In the genomic region with DNA sequence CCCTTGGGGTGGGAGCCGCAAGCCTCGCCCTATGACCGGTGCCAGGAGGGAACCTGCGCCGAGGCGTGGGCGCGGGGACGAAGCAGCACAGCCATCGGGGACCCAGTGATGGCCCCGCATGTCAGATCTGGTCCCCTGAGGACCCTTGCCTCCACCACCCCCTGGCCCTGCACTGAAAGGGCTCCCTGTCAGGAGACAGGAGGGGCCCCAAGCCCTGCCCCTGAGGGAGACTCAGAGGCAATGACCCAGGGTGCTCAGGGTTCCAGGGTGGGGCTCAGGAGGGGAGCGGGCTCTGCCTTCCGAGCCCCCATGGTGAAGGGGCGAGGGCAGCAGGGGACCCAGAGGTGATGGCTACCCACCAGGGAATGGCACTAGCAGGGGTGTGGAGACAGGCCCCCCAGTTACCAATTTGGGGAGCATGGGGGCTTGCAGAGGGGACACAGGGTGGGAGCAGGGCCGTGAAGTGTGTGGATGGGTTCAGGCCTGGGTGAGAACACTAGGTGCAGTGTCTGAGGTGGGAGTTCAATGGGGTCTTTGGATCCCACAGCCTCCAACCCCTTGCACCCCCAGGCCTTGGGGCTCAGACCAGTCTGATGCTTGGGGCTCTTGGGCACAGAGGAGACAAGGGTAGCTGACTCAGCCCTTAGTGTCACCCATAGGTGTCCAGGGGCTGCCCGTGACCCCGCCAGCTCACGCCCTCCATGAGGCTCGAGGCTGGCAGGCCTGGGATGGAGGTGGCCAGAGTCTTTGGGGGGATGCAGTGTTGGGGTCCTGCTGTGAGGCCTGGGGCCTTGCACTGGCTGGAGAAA, we compare ENCODE assay signal across 8 cellular contexts. TPM values are rescaled to one million over a fixed set of nuclear protein-coding genes. Genes with fewer than 3 reads are reported as not detected.
A peak's percentile ranks its signal among the peaks of the same experiment; 100 is the strongest.
DNase-seq lines count a peak whose midpoint lies in the region; ATAC-seq, FAIRE-seq and TF ChIP-seq lines count a peak whose summit lies in the region.

No MANE protein-coding gene starts in this region.

- H3F3A ChIP-seq in DOHH2 (ENCODE audit: control insufficient read depth, insufficient read depth) = peaks cover 10% of the 10 kb centered on the region

- H4K20me1 ChIP-seq in DOHH2 (ENCODE audit: control insufficient read depth, insufficient read depth, low read depth, low read length) (no peaks in the 10 kb centered on the region), fibroblast of lung (ENCODE audit: control insufficient read depth, extremely low read depth, insufficient read depth, low read length) (no peaks in the 10 kb centered on the region)

- H3K27ac ChIP-seq in DOHH2 (ENCODE audit: low read depth, low read length) (peak overlapping the region; percentile 97; the same call in 1 of the 2 replicates), Peyer's patch (peak overlapping the region in 3 of 4 donors; percentile 10 to 98 (median 85)), fibroblast of lung (ENCODE audit: insufficient read depth, low read length) (peak overlapping the region; percentile 71), psoas muscle (no peak overlapping the region)

- peak overlapping the region; percentile 83 for H3K4me3 ChIP-seq in DOHH2 (ENCODE audit: low read length)
- H3K4me3 ChIP-seq in Peyer's patch = peak overlapping the region; percentile 56 to 93 (median 70)
- peak overlapping the region; percentile 24 to 49 (median 38) for H3K4me3 ChIP-seq in fibroblast of lung (replicated peaks in 1 of 4; ENCODE audit: control extremely low read depth in 1 of 4, insufficient read depth in 1 of 4, low read depth in 3 of 4, low read length in 4 of 4)
- peak overlapping the region; percentile 81 for H3K4me3 ChIP-seq in psoas muscle

- peak overlapping the region; percentile 46 for H3K9ac ChIP-seq in fibroblast of lung (ENCODE audit: insufficient read depth, low read length)

- H3K4me1 ChIP-seq in DOHH2 (ENCODE audit: control insufficient read depth, low read length) (peaks cover 42% of the 10 kb centered on the region), Peyer's patch (peaks cover 0 to 33% (median 26%) of the 10 kb centered on the region in 4 donors), fibroblast of lung (ENCODE audit: control insufficient read depth, extremely low read depth, insufficient read depth, low read length) (no peaks in the 10 kb centered on the region), psoas muscle (peaks cover 27% of the 10 kb centered on the region)

- no peaks in the 10 kb centered on the region for H3K9me2 ChIP-seq in DOHH2 (replicated peaks; ENCODE audit: control insufficient read depth, low read length)

- TF ChIP-seq POLR2A in Peyer's patch (IDR thresholded peaks at IDR 0.05) = peak in 1 of 2 donors; percentile 2

- WGBS in psoas muscle, 3 donors = 44 to 55% (median 53%) methylated on average over 19 of the region's 19 CpGs

- intact Hi-C loops in psoas muscle (cut with DNase I) = no loop called here

- ATAC-seq in psoas muscle = no peak
- ATAC-seq in HG03342 (IDR thresholded peaks at IDR 0.05; ENCODE audit: unreplicated experiment) = no peak

- H2AFZ ChIP-seq in fibroblast of lung (ENCODE audit: low read length) = peak overlapping the region; percentile 26

- H3K9me3 ChIP-seq in DOHH2 (ENCODE audit: control insufficient read depth, insufficient read depth, low read length) (no peaks in the 10 kb centered on the region), Peyer's patch (no peaks in the 10 kb centered on the region), fibroblast of lung (ENCODE audit: control insufficient read depth, insufficient read depth, low read depth, low read length) (no peaks in the 10 kb centered on the region), psoas muscle (no peaks in the 10 kb centered on the region)

- peaks cover 14% of the 10 kb centered on the region for H3K36me3 ChIP-seq in DOHH2 (ENCODE audit: control insufficient read depth, low read length)
- H3K36me3 ChIP-seq in Peyer's patch = peaks cover 0 to 8% (median 0%) of the 10 kb centered on the region in 3 donors
- peaks cover 5% of the 10 kb centered on the region for H3K36me3 ChIP-seq in fibroblast of lung (ENCODE audit: control insufficient read depth, insufficient read depth, low read length)
- H3K36me3 ChIP-seq in psoas muscle (ENCODE audit: insufficient read depth in 1 of 2, low read depth in 1 of 2) = peaks cover 0 to 11% of the 10 kb centered on the region in 2 donors

- H3K79me2 ChIP-seq in DOHH2 (ENCODE audit: control insufficient read depth, low read length) = peaks cover 20% of the 10 kb centered on the region
- peaks cover 12% of the 10 kb centered on the region for H3K79me2 ChIP-seq in fibroblast of lung (ENCODE audit: control insufficient read depth, insufficient read depth, low read length)

- no peak for FAIRE-seq in GM19239 (lab: Jason Lieb, UNC)

- H3K27me3 ChIP-seq in DOHH2 (ENCODE audit: control insufficient read depth, low read length) = no peaks in the 10 kb centered on the region
- H3K27me3 ChIP-seq in Peyer's patch = no peaks in the 10 kb centered on the region
- H3K27me3 ChIP-seq in fibroblast of lung (ENCODE audit: control insufficient read depth, insufficient read depth, low read length) = no peaks in the 10 kb centered on the region
- peaks cover 0 to 16% (median 0%) of the 10 kb centered on the region in 3 donors for H3K27me3 ChIP-seq in psoas muscle (ENCODE audit: insufficient read depth in 3 of 3, low read length in 2 of 3)

- TF ChIP-seq CTCF in DOHH2 (IDR thresholded peaks at IDR 0.05; ENCODE audit: low read depth, low read length, poor library complexity, severe bottlenecking) (no peak), Peyer's patch (IDR thresholded peaks at IDR 0.05) (no peak), fibroblast of lung (conservative IDR thresholded peaks at IDR 0.05 in 1 of 2, IDR thresholded peaks at IDR 0.05 in 1 of 2; ENCODE audit: low read depth in 1 of 2, low read length in 2 of 2) (no peak), psoas muscle (IDR thresholded peaks at IDR 0.05) (no peak)

- H3K4me2 ChIP-seq in DOHH2 (ENCODE audit: low read length) = peak overlapping the region; percentile 71
- H3K4me2 ChIP-seq in fibroblast of lung (ENCODE audit: extremely low read depth, insufficient read depth, low read length) = peak overlapping the region; percentile 81

- DNase-seq in Peyer's patch (peak in 1 of 3 donors; percentile 45), fibroblast of lung (ENCODE audit: low read depth in 2 of 2) (no peak), psoas muscle (peak in 1 of 2 donors; percentile 50), GM19239 (ENCODE audit: insufficient read length, low spot score) (no peak), NCI-H748 treated with DMSO at 0.1 percent for 48 hours (lab: John Stamatoyannopoulos, UW) (no peak), dedifferentiated amniotic fluid mesenchymal stem cell (ENCODE audit: extremely low spot score) (no peak)

RNA-seq across cellular contexts. Expression of a gene that starts 0.5 kb away (rescaled TPM):
- total RNA-seq in Peyer's patch = 1 to 10 TPM in 2 of 4 donors, under 1 TPM in 2; 0.67 to 4.1 (median 2.4) TPM
- 0.77 and 1.3 TPM in 2 replicates for total RNA-seq in fibroblast of lung
- polyA plus RNA-seq in fibroblast of lung = 0.26 and 0.28 TPM in 2 replicates
- polyA plus RNA-seq in fibroblast of lung (2012) = 0.80 and 0.87 TPM in 2 replicates
- polyA minus RNA-seq in fibroblast of lung (ENCODE audit: low replicate concordance) = 0.19 and 0.98 TPM in 2 replicates
- total RNA-seq in psoas muscle = under 1 TPM; 0.30 to 0.84 (median 0.55) TPM
- under 1 TPM in 2 of 3 donors, not detected in 1; 0.39 to 0.61 TPM for polyA plus RNA-seq in psoas muscle

RNA-seq across cellular contexts. Expression of a gene that starts 2.5 kb away (rescaled TPM):
- total RNA-seq in Peyer's patch (10 to 100 TPM; 27.4 to 55.3 (median 35.1) TPM), fibroblast of lung (46.7 and 58.5 TPM in 2 replicates), psoas muscle (10 to 100 TPM; 43.6 to 74.7 (median 53.9) TPM)
- polyA plus RNA-seq in fibroblast of lung (51.7 and 69.3 TPM in 2 replicates), psoas muscle (10 to 100 TPM; 53.9 to 76.2 (median 66.3) TPM)
- 88.2 and 141 TPM in 2 replicates for polyA plus RNA-seq in fibroblast of lung (2012)
- 120 and 182 TPM in 2 replicates for polyA minus RNA-seq in fibroblast of lung (ENCODE audit: low replicate concordance)

RNA-seq across cellular contexts. Expression of a gene that starts 22.7 kb away (rescaled TPM):
- 10 to 100 TPM in 3 of 4 donors, 1 to 10 TPM in 1; 6.6 to 32.9 (median 14.1) TPM for total RNA-seq in Peyer's patch
- 0.17 and 0.26 TPM in 2 replicates for total RNA-seq in fibroblast of lung
- 0.05 and 0.08 TPM in 2 replicates for polyA plus RNA-seq in fibroblast of lung
- 0.12 and 0.45 TPM in 2 replicates for polyA plus RNA-seq in fibroblast of lung (2012)
- not detected in 2 replicates for polyA minus RNA-seq in fibroblast of lung (ENCODE audit: low replicate concordance)
- total RNA-seq in psoas muscle = under 1 TPM in 2 of 4 donors, not detected in 2; 0.25 to 0.27 TPM
- polyA plus RNA-seq in psoas muscle = under 1 TPM; 0.04 to 0.12 (median 0.09) TPM

RNA-seq across cellular contexts. Expression of a gene that starts 22.9 kb away (rescaled TPM):
- total RNA-seq in Peyer's patch (100 to 1,000 TPM in 3 of 4 donors, 10 to 100 TPM in 1; 80.9 to 340 (median 172) TPM), fibroblast of lung (1.5 and 2.8 TPM in 2 replicates), psoas muscle (1 to 10 TPM in 1 of 4 donors, under 1 TPM in 2, not detected in 1; 0.78 to 1.2 (median 0.84) TPM)
- polyA plus RNA-seq in fibroblast of lung (1.4 and 1.6 TPM in 2 replicates), psoas muscle (1 to 10 TPM in 1 of 3 donors, under 1 TPM in 2; 0.65 to 1.4 (median 1.00) TPM)
- 2.4 and 3.6 TPM in 2 replicates for polyA plus RNA-seq in fibroblast of lung (2012)
- 0.47 TPM in 1 of 2 replicates, not detected in the other for polyA minus RNA-seq in fibroblast of lung (ENCODE audit: low replicate concordance)

RNA-seq across cellular contexts. Expression of a gene that starts 30.8 kb away (rescaled TPM):
- total RNA-seq in Peyer's patch (100 to 1,000 TPM; 130 to 157 (median 137) TPM), fibroblast of lung (502 and 561 TPM in 2 replicates), psoas muscle (100 to 1,000 TPM; 103 to 145 (median 113) TPM)
- polyA plus RNA-seq in fibroblast of lung (102 and 140 TPM in 2 replicates), psoas muscle (100 to 1,000 TPM; 105 to 181 (median 105) TPM)
- polyA plus RNA-seq in fibroblast of lung (2012) = 252 and 382 TPM in 2 replicates
- 231 and 305 TPM in 2 replicates for polyA minus RNA-seq in fibroblast of lung (ENCODE audit: low replicate concordance)
